In the genomic region with DNA sequence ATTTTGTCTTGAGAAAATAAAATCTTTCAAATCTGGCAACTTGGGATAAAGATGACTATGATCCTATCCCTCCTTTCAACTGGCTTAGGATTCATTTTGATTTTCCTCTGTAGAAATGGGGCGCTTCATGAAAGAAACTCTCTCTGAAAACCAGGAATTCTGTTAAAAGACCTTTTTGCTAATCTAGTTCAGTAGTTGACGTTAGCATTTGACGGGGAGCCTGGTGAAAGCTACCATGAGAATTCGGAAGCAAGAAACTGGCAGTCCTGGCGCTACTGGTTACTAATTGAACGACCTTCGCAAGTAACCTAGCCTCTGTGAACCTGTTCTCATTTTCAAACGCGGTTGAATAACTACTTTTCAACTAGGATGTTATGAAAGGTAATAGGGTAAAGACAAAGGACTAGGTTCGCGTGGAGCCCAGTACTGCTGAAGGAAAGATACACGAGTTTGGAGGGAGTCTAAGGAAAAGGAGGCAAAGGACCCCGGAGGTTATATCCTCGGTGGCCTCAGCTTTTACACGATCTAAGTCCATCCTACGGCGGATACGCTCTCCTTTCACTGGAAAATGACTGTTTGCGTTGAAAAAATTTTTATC, we compare ENCODE assay signal across 1 cellular context.
TF ChIP-seq lines count a peak whose summit lies in the region.

No MANE protein-coding gene starts in this region.

TF ChIP-seq in GM12878, 131 proteins besides CTCF, POLR2A, EP300 and RAD21:
- no peak for TF ChIP-seq CREM (IDR thresholded peaks at IDR 0.05; ENCODE audit: low read depth)
- TF ChIP-seq, protein P1, sequence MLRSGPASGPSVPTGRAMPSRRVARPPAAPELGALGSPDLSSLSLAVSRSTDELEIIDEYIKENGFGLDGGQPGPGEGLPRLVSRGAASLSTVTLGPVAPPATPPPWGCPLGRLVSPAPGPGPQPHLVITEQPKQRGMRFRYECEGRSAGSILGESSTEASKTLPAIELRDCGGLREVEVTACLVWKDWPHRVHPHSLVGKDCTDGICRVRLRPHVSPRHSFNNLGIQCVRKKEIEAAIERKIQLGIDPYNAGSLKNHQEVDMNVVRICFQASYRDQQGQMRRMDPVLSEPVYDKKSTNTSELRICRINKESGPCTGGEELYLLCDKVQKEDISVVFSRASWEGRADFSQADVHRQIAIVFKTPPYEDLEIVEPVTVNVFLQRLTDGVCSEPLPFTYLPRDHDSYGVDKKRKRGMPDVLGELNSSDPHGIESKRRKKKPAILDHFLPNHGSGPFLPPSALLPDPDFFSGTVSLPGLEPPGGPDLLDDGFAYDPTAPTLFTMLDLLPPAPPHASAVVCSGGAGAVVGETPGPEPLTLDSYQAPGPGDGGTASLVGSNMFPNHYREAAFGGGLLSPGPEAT (IDR thresholded peaks at IDR 0.05; ENCODE audit: low read depth), result no peak
- TF ChIP-seq LARP7 (IDR thresholded peaks at IDR 0.05), result no peak
